ENCODE assay signal across 8 cellular contexts in genomic region chr7:24755541-24756416, GRCh38. TPM values are rescaled to one million over a fixed set of nuclear protein-coding genes. Genes with fewer than 3 reads are reported as not detected.
DNase-seq lines count a peak whose midpoint lies in the region; ATAC-seq and TF ChIP-seq lines count a peak whose summit lies in the region.

No MANE protein-coding gene starts in this region.

- intact Hi-C loops in activated CD4-positive, alpha-beta T cell treated with anti-CD3 and anti-CD28 coated beads for 36 hours (cut with DNase I, micrococcal nuclease) = loop anchor here (1.0 to 10.0 kb wide), 7 partner anchors 66 to 1381 kb away; partner anchors contain the start of genes OSBPL3 (in 1 of the 2) and PALS2 (in 1 of the 2)

- POLR2A ChIA-PET in activated CD4-positive, alpha-beta T cell treated with anti-CD3 and anti-CD28 coated beads for 36 hours (lab: Charles Lee) = interaction anchor here (0.6 kb wide), 2 partner anchors 296 to 364 kb away, joined by 3 to 6 read pairs; no protein-coding TSS in a partner anchor

- no peak for TF ChIP-seq CTCF in choroid plexus epithelial cell (conservative IDR thresholded peaks at IDR 0.05; ENCODE audit: low read depth, low read length)

- peaks cover 33% of the 10 kb centered on the region for H3K4me1 Mint-ChIP-seq in activated CD4-positive, alpha-beta T cell treated with anti-CD3 and anti-CD28 coated beads for 36 hours

- H3K4me3 Mint-ChIP-seq in activated CD4-positive, alpha-beta T cell treated with anti-CD3 and anti-CD28 coated beads for 36 hours = peak overlapping the region; percentile 78

- no peak overlapping the region for H3K4me3 ChIP-seq in choroid plexus epithelial cell (ENCODE audit: low read depth, low read length)

- no peaks in the 10 kb centered on the region for H3K36me3 Mint-ChIP-seq in activated CD4-positive, alpha-beta T cell treated with anti-CD3 and anti-CD28 coated beads for 36 hours (ENCODE audit: low read depth)

- peaks cover 36% of the 10 kb centered on the region for H3K27me3 Mint-ChIP-seq in activated CD4-positive, alpha-beta T cell treated with anti-CD3 and anti-CD28 coated beads for 36 hours

- no peaks in the 10 kb centered on the region for H3K9me3 Mint-ChIP-seq in activated CD4-positive, alpha-beta T cell treated with anti-CD3 and anti-CD28 coated beads for 36 hours (ENCODE audit: low read depth)

- H3K27ac Mint-ChIP-seq in activated CD4-positive, alpha-beta T cell treated with anti-CD3 and anti-CD28 coated beads for 36 hours = peak overlapping the region; percentile 85

- CTCF ChIA-PET in activated CD4-positive, alpha-beta T cell treated with anti-CD3 and anti-CD28 coated beads for 36 hours (lab: Charles Lee) = interaction anchor here (0.6 to 1.6 kb wide), 13 partner anchors 13 to 1629 kb away, joined by 3 to 5 read pairs (median 3); no protein-coding TSS in a partner anchor

- ATAC-seq in activated CD4-positive, alpha-beta T cell treated with anti-CD3 and anti-CD28 coated beads for 36 hours = peak; percentile 80
- peak; percentile 78 for ATAC-seq in HG02610 (IDR thresholded peaks at IDR 0.05; ENCODE audit: unreplicated experiment)

- peak; percentile 37 for DNase-seq in activated CD4-positive, alpha-beta T cell treated with anti-CD3 and anti-CD28 coated beads for 36 hours
- DNase-seq in activated CD4-positive, alpha-beta T cell treated with anti-CD3 and anti-CD28 coated beads for 1 hour = no peak
- peak; percentile 94 for DNase-seq in NCI-H226
- peak; percentile 69 for DNase-seq in choroid plexus epithelial cell (ENCODE audit: low read depth)
- DNase-seq in pulmonary artery endothelial cell (ENCODE audit: low read depth, low spot score) = peak; percentile 50
- no peak for DNase-seq in OCI-M2 (lab: John Stamatoyannopoulos, UW; ENCODE audit: unreplicated experiment)
- no peak for DNase-seq in NCI-H82 (lab: John Stamatoyannopoulos, UW)

RNA-seq across cellular contexts. Expression of gene GSDME, which starts 1.5 kb away (rescaled TPM):
- 1 to 10 TPM; 6.2 to 8.5 TPM for total RNA-seq in activated CD4-positive, alpha-beta T cell treated with anti-CD3 and anti-CD28 coated beads for 36 hours
- total RNA-seq in pulmonary artery endothelial cell = 28.3 and 32.6 TPM in 2 replicates

Comparison
In these comparisons a context has a peak if more than half of its experiments do, and no peak if none do; other contexts are left out.
1. DNase-seq: peak in activated CD4-positive, alpha-beta T cell treated with anti-CD3 and anti-CD28 coated beads for 36 hours (single experiment), NCI-H226 (single experiment), choroid plexus epithelial cell (single experiment) and pulmonary artery endothelial cell (single experiment); none in activated CD4-positive, alpha-beta T cell treated with anti-CD3 and anti-CD28 coated beads for 1 hour (single experiment), OCI-M2 (single experiment) and NCI-H82 (single experiment).